Comparison of ENCODE assay signal across 9 cellular contexts in genomic region chr4:113823291-113823659, GRCh38.
DNase-seq lines count a peak whose midpoint lies in the region; ATAC-seq, FAIRE-seq and TF ChIP-seq lines count a peak whose summit lies in the region.
"Had no signal": no experiment of that assay in that cellular context is flagged by ENCODE, and none has a peak within 500 bp of the region (broad histone marks: within the 10 kb centered on the region; RNA-seq: fewer than 3 reads in every experiment).

No MANE protein-coding gene starts in this region.

- no peak overlapping the region for H3K4me3 ChIP-seq in astrocyte (ENCODE audit: insufficient read depth, low read depth, low read length)

- H3K4me3 Mint-ChIP-seq in astrocyte (ENCODE audit: unreplicated experiment): no peak overlapping the region
- H3K4me3 Mint-ChIP-seq: naive B cell had no signal

- no peak for TF ChIP-seq CTCF in astrocyte (IDR thresholded peaks at IDR 0.05; ENCODE audit: insufficient read depth, low read depth, low read length)

- ATAC-seq in GM21360 (IDR thresholded peaks at IDR 0.05; ENCODE audit: unreplicated experiment) (peak; percentile 69), HG03280 (IDR thresholded peaks at IDR 0.05; ENCODE audit: unreplicated experiment) (peak; percentile 73)

- no peak overlapping the region for H3K4me2 ChIP-seq in astrocyte (ENCODE audit: low read length)

- no peak for TF ChIP-seq POLR2A in GM12891 (IDR thresholded peaks at IDR 0.05; ENCODE audit: low read depth, low read length)

- no peaks in the 10 kb centered on the region for H3K27me3 Mint-ChIP-seq in astrocyte (ENCODE audit: low read depth, unreplicated experiment)

- H3K4me1 Mint-ChIP-seq in astrocyte (ENCODE audit: low read depth, unreplicated experiment): peaks cover 40% of the 10 kb centered on the region

- no peaks in the 10 kb centered on the region for H3K36me3 Mint-ChIP-seq in astrocyte (ENCODE audit: low read depth, unreplicated experiment)
- H3K36me3 Mint-ChIP-seq: naive B cell had no signal

- H3K4me1 ChIP-seq in astrocyte (ENCODE audit: insufficient read depth, low read length): peaks cover 9% of the 10 kb centered on the region

- no peaks in the 10 kb centered on the region for H3K27me3 ChIP-seq in astrocyte (ENCODE audit: insufficient read depth, low read length)

- H3K27ac Mint-ChIP-seq in astrocyte (ENCODE audit: unreplicated experiment): no peak overlapping the region

- H3K36me3 ChIP-seq in astrocyte (ENCODE audit: insufficient read depth, low read length): no peaks in the 10 kb centered on the region

- FAIRE-seq in GM12891 (lab: Jason Lieb, UNC) (peak; percentile 56), astrocyte (lab: Jason Lieb, UNC) (no peak), HTR-8/SVneo (lab: Jason Lieb, UNC) (no peak)

- H3K9me3 Mint-ChIP-seq in astrocyte (ENCODE audit: unreplicated experiment): no peaks in the 10 kb centered on the region

- no peaks in the 10 kb centered on the region for H3K79me2 ChIP-seq in astrocyte (ENCODE audit: insufficient read depth, low read length)

- H2AFZ ChIP-seq in astrocyte (ENCODE audit: low read depth, low read length): no peak overlapping the region

- DNase-seq in GM12891 (ENCODE audit: insufficient read length, low spot score): no peak
- peak; percentile 72 for DNase-seq in astrocyte (ENCODE audit: low read depth)
- no peak for DNase-seq in NCI-H187 (lab: John Stamatoyannopoulos, UW)
- no peak for DNase-seq in NCI-H1417 treated with DMSO at 0.1 percent for 48 hours (lab: John Stamatoyannopoulos, UW)
- DNase-seq in NCI-H510A treated with DMSO at 0.1 percent for 48 hours (lab: John Stamatoyannopoulos, UW): no peak
- DNase-seq in HTR-8/SVneo (ENCODE audit: insufficient read length, low spot score): no peak
- DNase-seq: naive B cell had no signal

- H3K9ac ChIP-seq in astrocyte (ENCODE audit: low read length): no peak overlapping the region

- H4K20me1 ChIP-seq in astrocyte (ENCODE audit: insufficient read depth, low read length): no peaks in the 10 kb centered on the region

- H3K27ac ChIP-seq in astrocyte (ENCODE audit: low read depth, low read length): no peak overlapping the region

- H3K9me3 ChIP-seq in astrocyte (ENCODE audit: insufficient read depth, low read depth, low read length): no peaks in the 10 kb centered on the region

TF ChIP-seq in GM12891, 5 proteins besides CTCF, POLR2A, EP300 and RAD21:
- TF ChIP-seq SPI1 (IDR thresholded peaks at IDR 0.05; ENCODE audit: low read depth, low read length) (peak; percentile 91), TAF1 (IDR thresholded peaks at IDR 0.05; ENCODE audit: low read depth, low read length) (no peak)
